In the genomic region with DNA sequence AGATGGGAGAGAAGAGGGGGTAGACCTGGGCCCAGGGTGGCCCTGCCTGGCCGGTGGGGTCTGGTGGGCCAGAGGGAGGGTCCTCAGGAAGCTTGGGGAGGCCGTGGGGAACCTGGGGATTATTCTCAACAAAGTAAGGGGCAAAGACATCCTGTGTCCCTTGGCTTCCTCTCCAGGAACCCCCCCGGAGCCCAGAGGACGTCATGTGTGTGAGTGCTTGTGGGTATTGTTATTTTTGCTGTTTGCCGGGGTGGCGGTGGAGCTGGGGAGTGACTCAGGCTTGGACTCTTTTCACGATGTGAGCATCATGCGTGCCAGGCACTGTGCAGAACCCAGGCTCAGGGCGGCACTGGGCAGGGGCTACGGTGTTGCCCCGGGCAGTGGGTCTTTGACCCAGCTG, we compare ENCODE assay signal across 10 cellular contexts. TPM values are rescaled to one million over a fixed set of nuclear protein-coding genes. Genes with fewer than 3 reads are reported as not detected.
DNase-seq lines count a peak whose midpoint lies in the region; ATAC-seq and TF ChIP-seq lines count a peak whose summit lies in the region.
"Had no signal": no experiment of that assay in that cellular context is flagged by ENCODE, and none has a peak within 500 bp of the region (broad histone marks: within the 10 kb centered on the region; RNA-seq: fewer than 3 reads in every experiment).

No MANE protein-coding gene starts in this region.

- no peak overlapping the region for H3K27ac Mint-ChIP-seq in stimulated activated naive B cell treated with anti-CD40 and anti-IgM and Interleukin-4, amounts not matched to agents 10 μg/mL and 1 μg/mL and 100 μg/mL, for 72 hours

- WGBS in right lobe of liver (ENCODE audit: insufficient coverage, low coverage, low lambda C conversion rate, missing lambda C conversion rate): 56% methylated on average over 7 of the region's 11 CpGs

- no peaks in the 10 kb centered on the region for H3K9me3 ChIP-seq in right lobe of liver
- H3K9me3 ChIP-seq: prostate gland had no signal

- intact Hi-C loops in right lobe of liver (cut with DNase I): no loop called here

- peak in 2 of 4 donors; percentile 4 to 5 for ATAC-seq in right lobe of liver
- peak; percentile 28 to 30 for ATAC-seq in stimulated activated naive B cell treated with anti-CD40 and anti-IgM and Interleukin-4, amounts not matched to agents 10 μg/mL and 1 μg/mL and 100 μg/mL, for 72 hours (replicated peaks)

- no peak overlapping the region for H3K4me3 Mint-ChIP-seq in stimulated activated naive B cell treated with anti-CD40 and anti-IgM and Interleukin-4, amounts not matched to agents 10 μg/mL and 1 μg/mL and 100 μg/mL, for 72 hours

- TF ChIP-seq POLR2A in right lobe of liver (IDR thresholded peaks at IDR 0.05): no peak

- H3K27ac ChIP-seq in caudate nucleus (ENCODE audit: low read depth, low read length) (peak overlapping the region; percentile 70), right lobe of liver (peak overlapping the region in 2 of 3 donors; percentile 55 to 62)
- H3K27ac ChIP-seq: prostate gland had no signal

- H3K36me3 Mint-ChIP-seq in stimulated activated naive B cell treated with anti-CD40 and anti-IgM and Interleukin-4, amounts not matched to agents 10 μg/mL and 1 μg/mL and 100 μg/mL, for 72 hours: peaks cover 0 to 4% of the 10 kb centered on the region in 2 donors

- H3K4me1 Mint-ChIP-seq in stimulated activated naive B cell treated with anti-CD40 and anti-IgM and Interleukin-4, amounts not matched to agents 10 μg/mL and 1 μg/mL and 100 μg/mL, for 72 hours: peaks cover 19 to 22% of the 10 kb centered on the region in 2 donors

- in situ Hi-C loops in GM13977 (cut with MboI; ENCODE audit: low pct_unique_long_range_greater_than_20kb, low sequenced_read_pairs, unreplicated experiment): no loop called here

- TF ChIP-seq CTCF in GM13977 (IDR thresholded peaks at IDR 0.05; ENCODE audit: extremely low read depth, insufficient read depth, missing control alignments) (no peak), right lobe of liver (IDR thresholded peaks at IDR 0.05) (no peak)

- peak; percentile 30 for DNase-seq in GM13977 (ENCODE audit: low spot score)
- no peak for DNase-seq in caudate nucleus (lab: John Stamatoyannopoulos, UW)
- no peak for DNase-seq in right lobe of liver
- DNase-seq in stimulated activated naive B cell treated with anti-CD40 and anti-IgM and Interleukin-4, amounts not matched to agents 10 μg/mL and 1 μg/mL and 100 μg/mL, for 72 hours: no peak
- no peak for DNase-seq in SW 1271 (lab: John Stamatoyannopoulos, UW)
- no peak for DNase-seq in pons (ENCODE audit: low spot score)
- DNase-seq in cerebellar cortex (ENCODE audit: low spot score): no peak
- no peak for DNase-seq in NCI-H2107 treated with DMSO at 0.1 percent for 48 hours (lab: John Stamatoyannopoulos, UW; ENCODE audit: unreplicated experiment)
- DNase-seq: IMR-90 had no signal

- H3K9me3 Mint-ChIP-seq in stimulated activated naive B cell treated with anti-CD40 and anti-IgM and Interleukin-4, amounts not matched to agents 10 μg/mL and 1 μg/mL and 100 μg/mL, for 72 hours: peaks cover 0 to 5% of the 10 kb centered on the region in 2 donors

- no peaks in the 10 kb centered on the region for H3K27me3 ChIP-seq in right lobe of liver

- no peaks in the 10 kb centered on the region for H3K36me3 ChIP-seq in right lobe of liver
- H3K36me3 ChIP-seq: prostate gland had no signal

- H3K4me3 ChIP-seq in right lobe of liver: no peak overlapping the region
- H3K4me3 ChIP-seq: prostate gland had no signal

- peaks cover 49 to 62% of the 10 kb centered on the region in 2 donors for H3K27me3 Mint-ChIP-seq in stimulated activated naive B cell treated with anti-CD40 and anti-IgM and Interleukin-4, amounts not matched to agents 10 μg/mL and 1 μg/mL and 100 μg/mL, for 72 hours

- no peaks in the 10 kb centered on the region for H3K4me1 ChIP-seq in right lobe of liver

RNA-seq across cellular contexts. Expression of a gene that starts 1.0 kb away (rescaled TPM):
- 10 to 100 TPM in 5 of 6 experiments, 1 to 10 TPM in 1; 9.7 to 16.0 (median 14.8) TPM for total RNA-seq in right lobe of liver

RNA-seq across cellular contexts. Expression of a gene that starts 43.7 kb away (rescaled TPM):
- 10 to 100 TPM; 20.8 to 47.3 (median 38.6) TPM for total RNA-seq in right lobe of liver
